Comparison of ENCODE assay signal across 17 cellular contexts in genomic region chr10:16835223-16835622, GRCh38. TPM values are rescaled to one million over a fixed set of nuclear protein-coding genes. Genes with fewer than 3 reads are reported as not detected.
DNase-seq lines count a peak whose midpoint lies in the region; ATAC-seq and TF ChIP-seq lines count a peak whose summit lies in the region.
"Had no signal": no experiment of that assay in that cellular context is flagged by ENCODE, and none has a peak within 500 bp of the region (broad histone marks: within the 10 kb centered on the region; RNA-seq: fewer than 3 reads in every experiment).

No MANE protein-coding gene starts in this region.

- H3K4me3 Mint-ChIP-seq in activated naive CD4-positive, alpha-beta T cell treated with anti-CD3 and anti-CD28 coated beads for 36 hours, result peak overlapping the region; percentile 36
- H3K4me3 Mint-ChIP-seq: activated B cell treated with CpG ODN at 0.5 μM for 24 hours had no signal

- WGBS in transverse colon (ENCODE audit: low coverage in 1 of 2), 2 donors, result 52 to 73% methylated on average over 6 to 9 of the region's 9 CpGs

- no peaks in the 10 kb centered on the region for H3K27me3 Mint-ChIP-seq in activated naive CD4-positive, alpha-beta T cell treated with anti-CD3 and anti-CD28 coated beads for 36 hours (ENCODE audit: low read depth)
- H3K27me3 Mint-ChIP-seq: activated B cell treated with CpG ODN at 0.5 μM for 24 hours had no signal

- no peak for TF ChIP-seq EP300 in transverse colon (IDR thresholded peaks at IDR 0.05; ENCODE audit: low read depth)

- ATAC-seq in GM19467 (IDR thresholded peaks at IDR 0.05; ENCODE audit: unreplicated experiment), result no peak
- ATAC-seq: left colon, mucosa of descending colon had no signal

- CTCF ChIA-PET in activated naive CD4-positive, alpha-beta T cell treated with anti-CD3 and anti-CD28 coated beads for 36 hours (lab: Charles Lee), result interaction anchor here (0.6 to 2.1 kb wide), 2 partner anchors 225 to 422 kb away, joined by 3 to 4 read pairs; no protein-coding TSS in a partner anchor

- H3K36me3 ChIP-seq in SU-DHL-6 (ENCODE audit: low read length) (no peaks in the 10 kb centered on the region), transverse colon (no peaks in the 10 kb centered on the region)
- H3K36me3 ChIP-seq: Peyer's patch, uterus had no signal

- intact Hi-C loops in activated naive CD4-positive, alpha-beta T cell treated with anti-CD3 and anti-CD28 coated beads for 36 hours (cut with micrococcal nuclease), result loop anchor here (10.0 kb wide), 1 partner anchor 780 kb away; the partner anchor contains the start of gene HACD1
- intact Hi-C loops in transverse colon (cut with DNase I; ENCODE audit: low total_unique reads), result no loop called here

- no peaks in the 10 kb centered on the region for H3K9me3 ChIP-seq in SU-DHL-6 (ENCODE audit: insufficient read depth, low read length)
- no peaks in the 10 kb centered on the region for H3K9me3 ChIP-seq in transverse colon
- H3K9me3 ChIP-seq: mucosa of descending colon, Peyer's patch, uterus had no signal

- H4K20me1 ChIP-seq in SU-DHL-6 (ENCODE audit: low read depth, low read length), result no peaks in the 10 kb centered on the region

- H3K27ac Mint-ChIP-seq in activated naive CD4-positive, alpha-beta T cell treated with anti-CD3 and anti-CD28 coated beads for 36 hours, result peak overlapping the region; percentile 19
- H3K27ac Mint-ChIP-seq: activated B cell treated with CpG ODN at 0.5 μM for 24 hours had no signal

- H3K4me3 ChIP-seq in SU-DHL-6 (ENCODE audit: insufficient read depth, low read length, poor library complexity, severe bottlenecking) (no peak overlapping the region), transverse colon (no peak overlapping the region)
- H3K4me3 ChIP-seq: mucosa of descending colon, Peyer's patch, uterus had no signal

- H3K27me3 ChIP-seq in SU-DHL-6 (ENCODE audit: low read length) (no peaks in the 10 kb centered on the region), transverse colon (no peaks in the 10 kb centered on the region)
- H3K27me3 ChIP-seq: Peyer's patch, uterus had no signal

- TF ChIP-seq POLR2A in transverse colon (IDR thresholded peaks at IDR 0.05), result no peak

- H3K27ac ChIP-seq in SU-DHL-6 (ENCODE audit: low read depth, low read length), result no peak overlapping the region
- H3K27ac ChIP-seq in transverse colon, result no peak overlapping the region
- H3K27ac ChIP-seq: Peyer's patch, uterus had no signal

- in situ Hi-C loops in transverse colon (cut with MboI; ENCODE audit: low pct_ligation_motif_present in 1 of 4, low pct_unique_long_range_greater_than_20kb in 1 of 4, low sequenced_read_pairs in 3 of 4), result loop anchor here (25.0 kb wide), 1 partner anchor 602 kb away; no protein-coding TSS in a partner anchor

- H3K9me3 Mint-ChIP-seq in activated naive CD4-positive, alpha-beta T cell treated with anti-CD3 and anti-CD28 coated beads for 36 hours, result no peaks in the 10 kb centered on the region
- H3K9me3 Mint-ChIP-seq: activated B cell treated with CpG ODN at 0.5 μM for 24 hours had no signal

- peaks cover 0 to 13% (median 5%) of the 10 kb centered on the region in 4 donors for H3K4me1 ChIP-seq in transverse colon
- H3K4me1 ChIP-seq: Peyer's patch, uterus had no signal

- no peaks in the 10 kb centered on the region for H3K79me2 ChIP-seq in SU-DHL-6 (ENCODE audit: insufficient read depth, low read length)

- H3K4me2 ChIP-seq in SU-DHL-6 (ENCODE audit: low read depth, low read length, poor library complexity, severe bottlenecking), result peak overlapping the region; percentile 20

- TF ChIP-seq CTCF in SU-DHL-6 (IDR thresholded peaks at IDR 0.05; ENCODE audit: insufficient read depth, low read length, poor library complexity, severe bottlenecking), result no peak
- no peak for TF ChIP-seq CTCF in transverse colon (IDR thresholded peaks at IDR 0.05)

- H3K36me3 Mint-ChIP-seq in activated naive CD4-positive, alpha-beta T cell treated with anti-CD3 and anti-CD28 coated beads for 36 hours (ENCODE audit: low read depth), result no peaks in the 10 kb centered on the region

- no peaks in the 10 kb centered on the region for H3K9me2 ChIP-seq in SU-DHL-6 (replicated peaks; ENCODE audit: insufficient read depth, low read length)

- no peak overlapping the region for H3K9ac ChIP-seq in SU-DHL-6 (ENCODE audit: low read length)

- H3F3A ChIP-seq in SU-DHL-6 (ENCODE audit: insufficient read depth), result no peaks in the 10 kb centered on the region

- peak; percentile 35 for DNase-seq in activated CD8-positive, alpha-beta memory T cell treated with anti-CD3 and anti-CD28 coated beads, Interleukin-2, amount 50 U/mL, for 4 hours
- DNase-seq in activated CD8-positive, alpha-beta memory T cell treated with anti-CD3 and anti-CD28 coated beads, Interleukin-2, amount 50 U/mL, for 48 hours, result no peak
- peak; percentile 61 for DNase-seq in activated naive CD4-positive, alpha-beta T cell treated with anti-CD3 and anti-CD28 coated beads for 36 hours
- DNase-seq in stimulated activated CD4-positive, alpha-beta T cell treated with anti-CD3 and anti-CD28 coated beads, Interleukin-1b, Interleukin-23, amount 100 ng/mL, for 48 hours, result peak; percentile 17
- no peak for DNase-seq in NCI-H2171 (lab: John Stamatoyannopoulos, UW)
- DNase-seq in transverse colon, result no peak
- DNase-seq: activated B cell treated with CpG ODN at 0.5 μM for 24 hours, foreskin fibroblast, HCEC 1CT, left colon, mucosa of descending colon, NCI-H2029, NCI-H526, Peyer's patch, uterus had no signal

- H2AFZ ChIP-seq in SU-DHL-6 (ENCODE audit: low read depth, low read length, severe bottlenecking), result no peak overlapping the region

- H3K4me1 Mint-ChIP-seq in activated naive CD4-positive, alpha-beta T cell treated with anti-CD3 and anti-CD28 coated beads for 36 hours (ENCODE audit: low read depth), result peaks cover 4% of the 10 kb centered on the region
- H3K4me1 Mint-ChIP-seq: activated B cell treated with CpG ODN at 0.5 μM for 24 hours had no signal

RNA-seq across cellular contexts. Expression of gene RSU1, which starts 18.0 kb away (rescaled TPM):
- 10 to 100 TPM; 43.4 to 45.1 TPM for total RNA-seq in activated naive CD4-positive, alpha-beta T cell treated with anti-CD3 and anti-CD28 coated beads for 36 hours
- 100 to 1,000 TPM in 1 of 4 donors, 10 to 100 TPM in 3; 25.9 to 132 (median 67.0) TPM for total RNA-seq in transverse colon

Comparison
In these comparisons a context has a peak if more than half of its experiments do, and no peak if none do; other contexts are left out.
1. DNase-seq: peak in activated CD8-positive, alpha-beta memory T cell treated with anti-CD3 and anti-CD28 coated beads, Interleukin-2, amount 50 U/mL, for 4 hours (single experiment), activated naive CD4-positive, alpha-beta T cell treated with anti-CD3 and anti-CD28 coated beads for 36 hours (single experiment) and stimulated activated CD4-positive, alpha-beta T cell treated with anti-CD3 and anti-CD28 coated beads, Interleukin-1b, Interleukin-23, amount 100 ng/mL, for 48 hours (single experiment); none in activated CD8-positive, alpha-beta memory T cell treated with anti-CD3 and anti-CD28 coated beads, Interleukin-2, amount 50 U/mL, for 48 hours (single experiment), NCI-H2171 (single experiment) and transverse colon (single experiment).